Comparison of ENCODE assay signal across 25 cellular contexts in the genomic region with DNA sequence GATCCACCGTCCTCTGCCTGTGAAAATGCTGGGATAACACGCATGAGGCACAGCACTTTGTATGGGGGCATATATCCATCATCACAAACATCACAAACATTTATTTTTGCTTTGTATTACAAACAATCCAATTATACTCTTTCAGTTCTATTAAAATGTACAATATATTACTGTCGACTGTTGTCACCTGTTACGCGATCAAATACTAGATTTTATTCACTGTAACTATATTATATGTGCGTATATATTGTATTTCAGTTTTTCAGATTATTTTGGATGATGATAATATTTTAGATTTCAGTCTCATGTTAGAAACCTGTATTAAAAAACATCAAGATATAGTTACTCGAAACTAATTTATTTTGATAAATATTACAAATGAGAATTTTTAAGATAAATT.
"Had no signal": no experiment of that assay in that cellular context is flagged by ENCODE, and none has a peak within 500 bp of the region (broad histone marks: within the 10 kb centered on the region; RNA-seq: fewer than 3 reads in every experiment).

No MANE protein-coding gene starts in this region.

- H3K79me2 ChIP-seq: hepatocyte had no signal

- DNase-seq: heart right ventricle; islet precursor cell; kidney glomerular epithelial cell; left cardiac atrium; mesendoderm; naive B cell; natural killer cell; nephron progenitor cell; occipital lobe; spleen; stimulated activated CD4-positive, alpha-beta T cell treated with anti-CD3 and anti-CD28 coated beads, Interleukin-4, amount 100 ng/mL, for 24 hours; stimulated activated naive CD4-positive, alpha-beta T cell; transverse colon; upper lobe of left lung had no signal

- H2AFZ ChIP-seq: hepatocyte, neural progenitor cell had no signal

- ATAC-seq: heart right ventricle; left cardiac atrium; left lobe of liver; natural killer cell; sciatic nerve; stimulated activated effector memory CD8-positive, alpha-beta T cell treated with anti-CD3 and anti-CD28 coated beads, Interleukin-12 subunit alpha, Interleukin-12 subunit beta, amount 100 ng/mL, for 72 hours had no signal

- H3K4me3 ChIP-seq: heart right ventricle, hepatocyte, lung, neural progenitor cell, right atrium auricular region, skin epidermis, spleen, suprapubic skin, thoracic aorta, transverse colon, upper lobe of left lung had no signal

- H3K4me2 ChIP-seq: hepatocyte, neural progenitor cell had no signal

- H3K27ac ChIP-seq: heart right ventricle, hepatocyte, neural progenitor cell, neutrophil, right atrium auricular region, skin epidermis, spleen, suprapubic skin, thoracic aorta, transverse colon, upper lobe of left lung had no signal

- H3K9me3 ChIP-seq: heart right ventricle, neutrophil, right atrium auricular region, spleen, suprapubic skin, thoracic aorta, transverse colon, upper lobe of left lung had no signal

- H3K9ac ChIP-seq: neural progenitor cell had no signal

- H3K4me1 ChIP-seq: heart right ventricle, neural progenitor cell, right atrium auricular region, spleen, suprapubic skin, transverse colon, upper lobe of left lung had no signal

- H3K27me3 ChIP-seq: heart right ventricle, hepatocyte, neural progenitor cell, neutrophil, right atrium auricular region, spleen, suprapubic skin, transverse colon, upper lobe of left lung had no signal

- H3K36me3 ChIP-seq: heart right ventricle, neural progenitor cell, neutrophil, right atrium auricular region, spleen, suprapubic skin, thoracic aorta, transverse colon, upper lobe of left lung had no signal
